ENCODE assay signal across 11 cellular contexts in genomic region chr7:65749518-65749917, GRCh38.
DNase-seq lines count a peak whose midpoint lies in the region; ATAC-seq and TF ChIP-seq lines count a peak whose summit lies in the region.
"Had no signal": no experiment of that assay in that cellular context is flagged by ENCODE, and none has a peak within 500 bp of the region (broad histone marks: within the 10 kb centered on the region; RNA-seq: fewer than 3 reads in every experiment).

No MANE protein-coding gene starts in this region.

- no peak for DNase-seq in CD4-positive, alpha-beta T cell
- no peak for DNase-seq in activated naive CD8-positive, alpha-beta T cell treated with anti-CD3 and anti-CD28 coated beads, Interleukin-2, amount 10 ng/mL, durations not matched to agents 7 days and 5 days
- DNase-seq in naive thymus-derived CD8-positive, alpha-beta T cell = no peak
- DNase-seq in DMS114 treated with DMSO at 0.1 percent for 48 hours (lab: John Stamatoyannopoulos, UW; ENCODE audit: unreplicated experiment) (no peak), brain microvascular endothelial cell (no peak), ovary (no peak), sciatic nerve (ENCODE audit: low spot score) (no peak)
- DNase-seq: activated CD8-positive, alpha-beta memory T cell treated with anti-CD3 and anti-CD28 coated beads, Interleukin-2, amount 50 U/mL, for 4 hours had no signal

- no peaks in the 10 kb centered on the region for H3K9me3 ChIP-seq in CD4-positive, alpha-beta T cell (ENCODE audit: control insufficient read depth, low read length)
- H3K9me3 ChIP-seq in Loucy (ENCODE audit: insufficient read depth, low read depth, low read length) (no peaks in the 10 kb centered on the region), ovary (no peaks in the 10 kb centered on the region)

- H3K4me1 Mint-ChIP-seq in CD4-positive, alpha-beta T cell (ENCODE audit: low read depth) = peaks cover 33% of the 10 kb centered on the region
- peaks cover 9% of the 10 kb centered on the region for H3K4me1 Mint-ChIP-seq in activated naive CD8-positive, alpha-beta T cell treated with anti-CD3 and anti-CD28 coated beads, Interleukin-2, amount 10 ng/mL, durations not matched to agents 7 days and 5 days
- H3K4me1 Mint-ChIP-seq in naive thymus-derived CD8-positive, alpha-beta T cell = peaks cover 2 to 47% (median 20%) of the 10 kb centered on the region in 4 donors

- H3F3A ChIP-seq in Loucy (ENCODE audit: low read depth) = no peaks in the 10 kb centered on the region

- ATAC-seq in CD4-positive, alpha-beta T cell (ENCODE audit: poor library complexity) = no peak
- no peak for ATAC-seq in activated naive CD8-positive, alpha-beta T cell treated with anti-CD3 and anti-CD28 coated beads, Interleukin-2, amount 10 ng/mL, durations not matched to agents 7 days and 5 days (ENCODE audit: low read depth)
- no peak for ATAC-seq in naive thymus-derived CD8-positive, alpha-beta T cell
- ATAC-seq in sciatic nerve = no peak

- H3K4me3 ChIP-seq in Loucy (ENCODE audit: low read length, poor library complexity, severe bottlenecking) = peak overlapping the region; percentile 95
- H3K4me3 ChIP-seq in brain microvascular endothelial cell (ENCODE audit: low read depth, low read length) = no peak overlapping the region
- H3K4me3 ChIP-seq in ovary = no peak overlapping the region

- peaks cover 31% of the 10 kb centered on the region for H3K36me3 Mint-ChIP-seq in CD4-positive, alpha-beta T cell (ENCODE audit: low read depth)
- no peaks in the 10 kb centered on the region for H3K36me3 Mint-ChIP-seq in activated naive CD8-positive, alpha-beta T cell treated with anti-CD3 and anti-CD28 coated beads, Interleukin-2, amount 10 ng/mL, durations not matched to agents 7 days and 5 days
- H3K36me3 Mint-ChIP-seq in naive thymus-derived CD8-positive, alpha-beta T cell = peaks cover 0 to 15% (median 0%) of the 10 kb centered on the region in 3 donors
- H3K36me3 Mint-ChIP-seq: IgD-negative memory B cell had no signal

- intact Hi-C loops in CD4-positive, alpha-beta T cell (cut with DNase I, micrococcal nuclease) = loop anchor here in 1 of 2 experiments (2.0 to 10.0 kb wide), 3 partner anchors 233 to 745 kb away; partner anchors contain the start of genes GUSB and TPST1
- intact Hi-C loops in ovary (cut with DNase I) (loop anchor here in 1 of 4 donors (10.0 kb wide), 1 partner anchor 225 kb away; no protein-coding TSS in a partner anchor), sciatic nerve (cut with DNase I) (no loop called here)

- H3K9me3 Mint-ChIP-seq in CD4-positive, alpha-beta T cell = no peaks in the 10 kb centered on the region
- no peaks in the 10 kb centered on the region for H3K9me3 Mint-ChIP-seq in activated naive CD8-positive, alpha-beta T cell treated with anti-CD3 and anti-CD28 coated beads, Interleukin-2, amount 10 ng/mL, durations not matched to agents 7 days and 5 days
- no peaks in the 10 kb centered on the region for H3K9me3 Mint-ChIP-seq in naive thymus-derived CD8-positive, alpha-beta T cell
- H3K9me3 Mint-ChIP-seq: IgD-negative memory B cell had no signal

- peaks cover 21% of the 10 kb centered on the region for H3K4me1 ChIP-seq in Loucy (ENCODE audit: insufficient read depth, low read length, poor library complexity, severe bottlenecking)
- peaks cover 14% of the 10 kb centered on the region for H3K4me1 ChIP-seq in ovary (ENCODE audit: insufficient read depth)

- no peak for TF ChIP-seq POLR2A in ovary (IDR thresholded peaks at IDR 0.05)

- no peak overlapping the region for H3K27ac Mint-ChIP-seq in CD4-positive, alpha-beta T cell
- no peak overlapping the region for H3K27ac Mint-ChIP-seq in activated naive CD8-positive, alpha-beta T cell treated with anti-CD3 and anti-CD28 coated beads, Interleukin-2, amount 10 ng/mL, durations not matched to agents 7 days and 5 days
- H3K27ac Mint-ChIP-seq in naive thymus-derived CD8-positive, alpha-beta T cell = peak overlapping the region in 2 of 10 donors; percentile 11 to 89

- peaks cover 55% of the 10 kb centered on the region for H3K79me2 ChIP-seq in Loucy (ENCODE audit: insufficient read depth, low read length)

- H3K4me2 ChIP-seq in Loucy (ENCODE audit: low read depth, low read length, poor library complexity, severe bottlenecking) = peak overlapping the region; percentile 68

- H3K36me3 ChIP-seq in Loucy (ENCODE audit: insufficient read depth, low read length) (no peaks in the 10 kb centered on the region), brain microvascular endothelial cell (replicated peaks) (no peaks in the 10 kb centered on the region), ovary (no peaks in the 10 kb centered on the region)

- H3K9me2 ChIP-seq in Loucy (replicated peaks; ENCODE audit: low read depth, low read length) = no peaks in the 10 kb centered on the region

- no peak overlapping the region for H2AFZ ChIP-seq in Loucy (ENCODE audit: low read length)

- in situ Hi-C loops in brain microvascular endothelial cell (cut with HindIII; ENCODE audit: low pct_ligation_motif_present, low sequenced_read_pairs) = no loop called here

- H3K27me3 ChIP-seq in CD4-positive, alpha-beta T cell (ENCODE audit: control insufficient read depth, insufficient read depth, low read length) = no peaks in the 10 kb centered on the region
- H3K27me3 ChIP-seq in Loucy (ENCODE audit: insufficient read depth, low read length, poor library complexity, severe bottlenecking) = no peaks in the 10 kb centered on the region
- H3K27me3 ChIP-seq in brain microvascular endothelial cell (replicated peaks) = no peaks in the 10 kb centered on the region
- H3K27me3 ChIP-seq in ovary = no peaks in the 10 kb centered on the region

- no peak overlapping the region for H3K27ac ChIP-seq in CD4-positive, alpha-beta T cell (ENCODE audit: low read depth, low read length)
- H3K27ac ChIP-seq in brain microvascular endothelial cell (no peak overlapping the region), ovary (no peak overlapping the region)
- H3K27ac ChIP-seq: SK-N-MC had no signal

- 94 to 98% (median 96%) methylated on average over 12 of the region's 12 CpGs for WGBS in ovary, 3 donors

- peak overlapping the region; percentile 91 for H3K9ac ChIP-seq in Loucy (ENCODE audit: low read depth, low read length, poor library complexity, severe bottlenecking)

- POLR2A ChIA-PET in CD4-positive, alpha-beta T cell (lab: Charles Lee) = interaction anchor here (0.9 to 1.0 kb wide), 2 partner anchors 904 to 1172 kb away, joined by 3 to 5 read pairs; partner anchors contain the start of gene TMEM248
- POLR2A ChIA-PET in activated naive CD8-positive, alpha-beta T cell treated with anti-CD3 and anti-CD28 coated beads, Interleukin-2, amount 10 ng/mL, durations not matched to agents 7 days and 5 days (lab: Charles Lee) = interaction anchor here (1.5 kb wide), 1 partner anchor 232 kb away, joined by 12 read pairs; no protein-coding TSS in a partner anchor
- POLR2A ChIA-PET in naive thymus-derived CD8-positive, alpha-beta T cell (lab: Charles Lee) = interaction anchor here (1.0 to 3.1 kb wide), 2 partner anchors 21 to 1171 kb away, joined by 3 to 15 read pairs; partner anchors contain the start of gene TMEM248

- H4K20me1 ChIP-seq in Loucy (ENCODE audit: insufficient read depth, low read length, poor library complexity, severe bottlenecking) = peaks cover 26% of the 10 kb centered on the region

- peak overlapping the region; percentile 99 for H3K4me3 Mint-ChIP-seq in CD4-positive, alpha-beta T cell
- peak overlapping the region; percentile 94 for H3K4me3 Mint-ChIP-seq in activated naive CD8-positive, alpha-beta T cell treated with anti-CD3 and anti-CD28 coated beads, Interleukin-2, amount 10 ng/mL, durations not matched to agents 7 days and 5 days
- peak overlapping the region in 9 of 10 donors; percentile 1 to 100 (median 98) for H3K4me3 Mint-ChIP-seq in naive thymus-derived CD8-positive, alpha-beta T cell

- TF ChIP-seq CTCF in CD4-positive, alpha-beta T cell (IDR thresholded peaks at IDR 0.05) = no peak
- TF ChIP-seq CTCF in Loucy (conservative IDR thresholded peaks at IDR 0.05; ENCODE audit: low read length) (no peak), brain microvascular endothelial cell (IDR thresholded peaks at IDR 0.05; ENCODE audit: low read depth, low read length, missing control alignments) (no peak), ovary (IDR thresholded peaks at IDR 0.05) (no peak)

- no peaks in the 10 kb centered on the region for H3K27me3 Mint-ChIP-seq in CD4-positive, alpha-beta T cell
- H3K27me3 Mint-ChIP-seq in activated naive CD8-positive, alpha-beta T cell treated with anti-CD3 and anti-CD28 coated beads, Interleukin-2, amount 10 ng/mL, durations not matched to agents 7 days and 5 days = no peaks in the 10 kb centered on the region
- H3K27me3 Mint-ChIP-seq in naive thymus-derived CD8-positive, alpha-beta T cell = no peaks in the 10 kb centered on the region
- H3K27me3 Mint-ChIP-seq: IgD-negative memory B cell had no signal

- TF ChIP-seq EP300 in ovary (IDR thresholded peaks at IDR 0.05) = no peak

- CTCF ChIA-PET in CD4-positive, alpha-beta T cell (lab: Charles Lee) = no interaction called here
